Comparison of ENCODE assay signal across 8 cellular contexts in genomic region chr17:3754458-3755334, GRCh38.
DNase-seq lines count a peak whose midpoint lies in the region; ATAC-seq lines count a peak whose summit lies in the region.

No MANE protein-coding gene starts in this region.

- DNase-seq in NCI-H748 (lab: John Stamatoyannopoulos, UW; ENCODE audit: unreplicated experiment): peak; percentile 99
- DNase-seq in activated naive CD4-positive, alpha-beta T cell (lab: John Stamatoyannopoulos, UW): peak; percentile 27 to 81 (median 66)
- DNase-seq in iPS-NIHi11 (ENCODE audit: low spot score): peak; percentile 98
- DNase-seq in stimulated activated CD4-positive, alpha-beta T cell treated with anti-CD3 and anti-CD28 coated beads, Interleukin-4, amount 100 ng/mL, for 1 hour: peak; percentile 74

- ATAC-seq in GM21381 (IDR thresholded peaks at IDR 0.05; ENCODE audit: unreplicated experiment) (peak; percentile 54), HG02588 (IDR thresholded peaks at IDR 0.05; ENCODE audit: unreplicated experiment) (no peak), HG03039 (IDR thresholded peaks at IDR 0.05; ENCODE audit: unreplicated experiment) (no peak), HG02678 (IDR thresholded peaks at IDR 0.05; ENCODE audit: unreplicated experiment) (no peak)
